In genomic region chr15:86121568-86121967, GRCh38 we compare ENCODE assay signal across 1 cellular context.
TF ChIP-seq lines count a peak whose summit lies in the region.

No MANE protein-coding gene starts in this region.

TF ChIP-seq in H1, 55 proteins besides CTCF, POLR2A, EP300 and RAD21:
- TF ChIP-seq TAF7 (optimal IDR thresholded peaks at IDR 0.05; ENCODE audit: borderline replicate concordance, low read depth, low read length) (no peak), RXRA (IDR thresholded peaks at IDR 0.05; ENCODE audit: insufficient read depth, low read depth, low read length) (no peak)
